Comparison of ENCODE assay signal across 13 cellular contexts in the genomic region with DNA sequence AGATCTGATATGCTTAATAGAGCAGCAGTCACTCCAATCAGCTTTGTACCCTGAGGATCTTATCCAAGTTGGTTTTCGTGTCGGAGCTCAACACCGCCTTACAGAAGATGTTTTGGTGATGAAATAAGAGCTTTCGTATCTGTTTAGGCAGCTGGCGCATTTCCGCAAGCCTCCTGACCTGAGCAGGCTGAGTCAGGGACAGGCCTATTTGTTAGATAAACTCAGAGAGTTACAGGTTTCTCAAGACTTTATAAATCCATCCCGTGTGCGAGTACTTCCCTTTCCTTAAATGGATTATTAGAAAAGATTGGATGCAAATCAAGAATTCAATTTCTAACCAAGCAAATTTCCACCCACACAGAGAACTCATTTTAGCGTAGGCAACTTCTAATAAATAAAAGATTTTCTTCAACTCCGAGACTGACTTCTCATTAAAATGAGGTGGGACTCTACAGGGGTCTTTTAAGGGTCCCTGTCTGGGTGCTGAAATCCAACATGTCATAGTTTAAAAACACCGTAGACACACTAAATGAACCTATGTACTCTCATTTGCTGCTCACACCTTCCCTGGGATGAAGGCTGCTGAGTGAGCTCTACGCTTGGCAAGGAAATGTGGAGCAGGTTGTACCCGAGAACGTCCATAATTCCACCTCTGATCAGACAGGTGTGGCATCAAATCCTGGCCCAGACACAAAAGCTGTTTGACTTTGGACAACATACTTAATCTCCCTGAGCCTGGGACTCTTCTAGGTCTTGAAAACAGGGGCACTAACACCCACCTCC.
DNase-seq lines count a peak whose midpoint lies in the region; ATAC-seq and TF ChIP-seq lines count a peak whose summit lies in the region.
"Had no signal": no experiment of that assay in that cellular context is flagged by ENCODE, and none has a peak within 500 bp of the region (broad histone marks: within the 10 kb centered on the region; RNA-seq: fewer than 3 reads in every experiment).

No MANE protein-coding gene starts in this region.

- no peaks in the 10 kb centered on the region for H3K9me3 ChIP-seq in ascending aorta
- no peaks in the 10 kb centered on the region for H3K9me3 ChIP-seq in sigmoid colon
- H3K9me3 ChIP-seq in BE2C: no peaks in the 10 kb centered on the region

- peak overlapping the region in 1 of 2 donors; percentile 11 for H3K4me3 ChIP-seq in ascending aorta
- peak overlapping the region in 1 of 4 donors; percentile 1 for H3K4me3 ChIP-seq in sigmoid colon
- H3K4me3 ChIP-seq in BE2C (ENCODE audit: low read depth, low read length): no peak overlapping the region

- H3K4me1 ChIP-seq in ascending aorta (peaks cover 7 to 12% of the 10 kb centered on the region in 2 donors), sigmoid colon (peaks cover 0 to 37% (median 18%) of the 10 kb centered on the region in 4 donors), BE2C (no peaks in the 10 kb centered on the region)

- ATAC-seq in left ventricle myocardium superior (peak; percentile 63), GM18870 (IDR thresholded peaks at IDR 0.05; ENCODE audit: unreplicated experiment) (no peak)
- ATAC-seq: naive thymus-derived CD8-positive, alpha-beta T cell had no signal

- peak in 3 of 4 donors; percentile 19 to 81 (median 37) for TF ChIP-seq EP300 in sigmoid colon (IDR thresholded peaks at IDR 0.05)

- intact Hi-C loops in ascending aorta (cut with DNase I) (loop anchor here (2.0 kb wide), 1 partner anchor 14 kb away; no protein-coding TSS in a partner anchor), left ventricle myocardium superior (cut with micrococcal nuclease) (no loop called here), sigmoid colon (cut with DNase I) (loop anchor here (5.0 kb wide), 2 partner anchors 94 to 149 kb away; no protein-coding TSS in a partner anchor)

- no peak for TF ChIP-seq CTCF in ascending aorta (IDR thresholded peaks at IDR 0.05)
- TF ChIP-seq CTCF in sigmoid colon (IDR thresholded peaks at IDR 0.05): no peak
- TF ChIP-seq CTCF in BE2C (IDR thresholded peaks at IDR 0.05; ENCODE audit: low read depth, low read length): no peak

- no peaks in the 10 kb centered on the region for H3K36me3 ChIP-seq in ascending aorta
- H3K36me3 ChIP-seq in sigmoid colon: no peaks in the 10 kb centered on the region
- H3K36me3 ChIP-seq in BE2C: no peaks in the 10 kb centered on the region

- 59 to 74% methylated on average over 14 of the region's 14 CpGs for WGBS in sigmoid colon, 2 donors

- H3K27ac ChIP-seq in ascending aorta: peak overlapping the region; percentile 69 to 74
- peak overlapping the region; percentile 61 to 77 (median 69) for H3K27ac ChIP-seq in sigmoid colon

- DNase-seq in ELR (ENCODE audit: low read depth): peak; percentile 98
- peak; percentile 59 to 90 for DNase-seq in ascending aorta (ENCODE audit: low spot score in 2 of 2)
- peak; percentile 58 for DNase-seq in left ventricle myocardium superior
- peak; percentile 95 for DNase-seq in sigmoid colon
- no peak for DNase-seq in stimulated activated CD4-positive, alpha-beta T cell treated with anti-CD3 and anti-CD28 coated beads, Interleukin-1b, Interleukin-23, amount 100 ng/mL, for 48 hours
- no peak for DNase-seq in BE2C
- no peak for DNase-seq in NCI-H2107 (lab: John Stamatoyannopoulos, UW)
- DNase-seq: activated B cell treated with CpG ODN at 0.5 μM for 24 hours; amniotic stem cell; DMS153; naive thymus-derived CD8-positive, alpha-beta T cell; NCI-H446 had no signal

- H3K27me3 ChIP-seq in ascending aorta (no peaks in the 10 kb centered on the region), sigmoid colon (no peaks in the 10 kb centered on the region), BE2C (no peaks in the 10 kb centered on the region)

- TF ChIP-seq POLR2A in sigmoid colon (IDR thresholded peaks at IDR 0.05): no peak

Comparison
In these comparisons a context has a peak if more than half of its experiments do, and no peak if none do; other contexts are left out.
1. DNase-seq: peak in ELR (single experiment), ascending aorta (2 of 2), left ventricle myocardium superior (single experiment) and sigmoid colon (single experiment); none in stimulated activated CD4-positive, alpha-beta T cell treated with anti-CD3 and anti-CD28 coated beads, Interleukin-1b, Interleukin-23, amount 100 ng/mL, for 48 hours (single experiment), BE2C (single experiment) and NCI-H2107 (single experiment).